In genomic region chr18:62781893-62782292, GRCh38 we compare ENCODE assay signal across 9 cellular contexts.
DNase-seq lines count a peak whose midpoint lies in the region; ATAC-seq and TF ChIP-seq lines count a peak whose summit lies in the region.
"Had no signal": no experiment of that assay in that cellular context is flagged by ENCODE, and none has a peak within 500 bp of the region (broad histone marks: within the 10 kb centered on the region; RNA-seq: fewer than 3 reads in every experiment).

No MANE protein-coding gene starts in this region.

- TF ChIP-seq CTCF in omental fat pad (IDR thresholded peaks at IDR 0.05) = no peak

- peak overlapping the region; percentile 48 for H3K27ac ChIP-seq in cingulate gyrus (ENCODE audit: low read depth, low read length)

- peak; percentile 94 for DNase-seq in EL
- peak; percentile 23 for DNase-seq in NCI-H2196 (lab: John Stamatoyannopoulos, UW; ENCODE audit: unreplicated experiment)
- peak; percentile 30 for DNase-seq in omental fat pad (ENCODE audit: low spot score)
- DNase-seq in GOT3 (lab: John Stamatoyannopoulos, UW) = no peak
- no peak for DNase-seq in T-helper 1 cell
- no peak for DNase-seq in retina
- DNase-seq: immature natural killer cell had no signal

- peak; percentile 84 for ATAC-seq in omental fat pad (ENCODE audit: low FRiP score)
- ATAC-seq in GM18520 (IDR thresholded peaks at IDR 0.05; ENCODE audit: unreplicated experiment) = no peak

Comparison
In these comparisons a context has a peak if more than half of its experiments do, and no peak if none do; other contexts are left out.
1. DNase-seq: peak in EL (single experiment), NCI-H2196 (single experiment) and omental fat pad (single experiment); none in GOT3 (single experiment), T-helper 1 cell (0 of 5) and retina (single experiment).